ENCODE assay signal across 10 cellular contexts in the genomic region with DNA sequence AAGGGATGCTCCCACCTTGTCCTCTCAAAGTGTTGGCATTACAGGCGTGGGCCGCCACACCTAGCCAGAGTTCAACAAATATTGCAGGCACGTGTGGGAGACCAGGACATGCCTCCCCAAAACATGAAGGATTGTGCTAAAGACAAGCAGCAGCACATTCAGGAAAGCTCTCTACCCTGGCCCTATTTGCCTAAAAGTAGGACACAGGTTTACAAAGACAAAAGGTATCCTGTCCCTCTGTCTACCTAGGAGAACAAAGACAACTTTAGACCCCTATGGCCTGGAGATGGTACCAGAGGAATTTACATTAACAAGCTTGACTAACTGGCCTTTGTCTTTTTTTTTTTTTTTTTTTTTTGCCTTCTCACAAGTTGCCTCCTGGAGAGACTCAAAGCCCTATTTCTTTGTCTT. TPM values are rescaled to one million over a fixed set of nuclear protein-coding genes. Genes with fewer than 3 reads are reported as not detected.
DNase-seq lines count a peak whose midpoint lies in the region; ATAC-seq and TF ChIP-seq lines count a peak whose summit lies in the region.
"Had no signal": no experiment of that assay in that cellular context is flagged by ENCODE, and none has a peak within 500 bp of the region (broad histone marks: within the 10 kb centered on the region; RNA-seq: fewer than 3 reads in every experiment).

No MANE protein-coding gene starts in this region.

- ATAC-seq in HG03354 (IDR thresholded peaks at IDR 0.05; ENCODE audit: poor library complexity, severe bottlenecking, unreplicated experiment): no peak

- peak overlapping the region; percentile 98 for H3K27ac Mint-ChIP-seq in Calu3 (ENCODE audit: unreplicated experiment)
- peak overlapping the region; percentile 87 for H3K27ac Mint-ChIP-seq in endodermal cell

- WGBS in endodermal cell (ENCODE audit: insufficient coverage in 1 of 2, insufficient read length in 1 of 2), 2 experiments: 56% methylated on average over 3 of the region's 3 CpGs

- no peak overlapping the region for H3K4me3 ChIP-seq in endodermal cell (ENCODE audit: low read length)
- H3K4me3 ChIP-seq in parathyroid adenoma (ENCODE audit: low read depth, low read length): no peak overlapping the region

- no peak overlapping the region for H3K4me2 ChIP-seq in parathyroid adenoma (ENCODE audit: low read length)

- no peaks in the 10 kb centered on the region for H3K4me1 Mint-ChIP-seq in Calu3 (ENCODE audit: low read depth, unreplicated experiment)
- H3K4me1 Mint-ChIP-seq in endodermal cell: peaks cover 21% of the 10 kb centered on the region

- H3K9me3 ChIP-seq in endodermal cell (ENCODE audit: control insufficient read depth, low read length): no peaks in the 10 kb centered on the region
- no peaks in the 10 kb centered on the region for H3K9me3 ChIP-seq in parathyroid adenoma (ENCODE audit: control insufficient read depth, low read length)

- H3K27me3 Mint-ChIP-seq in Calu3 (ENCODE audit: unreplicated experiment) (no peaks in the 10 kb centered on the region), endodermal cell (ENCODE audit: insufficient read depth) (no peaks in the 10 kb centered on the region)

- H3K9me3 Mint-ChIP-seq in Calu3 (ENCODE audit: low read depth, unreplicated experiment) (no peaks in the 10 kb centered on the region), endodermal cell (no peaks in the 10 kb centered on the region)

- H3K36me3 ChIP-seq in endodermal cell (ENCODE audit: control insufficient read depth, insufficient read depth, low read length) (no peaks in the 10 kb centered on the region), parathyroid adenoma (ENCODE audit: control insufficient read depth, insufficient read depth, low read length) (no peaks in the 10 kb centered on the region)

- H3K4me1 ChIP-seq in endodermal cell (ENCODE audit: control insufficient read depth, insufficient read depth, low read length) (no peaks in the 10 kb centered on the region), parathyroid adenoma (no peaks in the 10 kb centered on the region)

- DNase-seq in Calu3: no peak
- DNase-seq in M059J (ENCODE audit: low read depth): peak; percentile 5
- DNase-seq in endodermal cell: peak; percentile 57
- DNase-seq in retina: no peak
- DNase-seq in UCSD-AML1 (lab: John Stamatoyannopoulos, UW; ENCODE audit: unreplicated experiment): no peak
- DNase-seq in hippocampal formation (lab: John Stamatoyannopoulos, UW): no peak
- DNase-seq: stimulated activated CD4-positive, alpha-beta T cell treated with anti-CD3 and anti-CD28 coated beads, Interleukin-4, amount 100 ng/mL, for 24 hours had no signal

- H3K9ac ChIP-seq in endodermal cell (ENCODE audit: extremely low read depth, low read length, poor library complexity, severe bottlenecking): peak overlapping the region; percentile 48
- no peak overlapping the region for H3K9ac ChIP-seq in parathyroid adenoma

- intact Hi-C loops in Calu3 (cut with micrococcal nuclease; ENCODE audit: unreplicated experiment): no loop called here

- peak overlapping the region; percentile 66 for H3K27ac ChIP-seq in endodermal cell (ENCODE audit: low read depth, low read length)
- no peak overlapping the region for H3K27ac ChIP-seq in parathyroid adenoma

- peak overlapping the region; percentile 95 for H2AFZ ChIP-seq in parathyroid adenoma

- no TSS peak for BruUV-seq in Calu3 (replicated peaks; lab: Mats Ljungman, UMichigan)

- H3K36me3 Mint-ChIP-seq in Calu3 (ENCODE audit: insufficient read depth, unreplicated experiment) (peaks cover 12% of the 10 kb centered on the region), endodermal cell (ENCODE audit: low read depth) (peaks cover 5% of the 10 kb centered on the region)

- no peaks in the 10 kb centered on the region for H3K79me2 ChIP-seq in parathyroid adenoma

- H3K27me3 ChIP-seq in endodermal cell (ENCODE audit: control insufficient read depth, insufficient read depth, low read length, poor library complexity, severe bottlenecking) (no peaks in the 10 kb centered on the region), parathyroid adenoma (ENCODE audit: control insufficient read depth, insufficient read depth, low read length) (no peaks in the 10 kb centered on the region)

- CTCF ChIA-PET in Calu3 (lab: Charles Lee): interaction anchor here (0.7 kb wide), 2 partner anchors 183 to 194 kb away, joined by 4 to 7 read pairs; no protein-coding TSS in a partner anchor

- TF ChIP-seq CTCF in Calu3 (IDR thresholded peaks at IDR 0.05; ENCODE audit: unreplicated experiment) (no peak), endodermal cell (conservative IDR thresholded peaks at IDR 0.05) (no peak), parathyroid adenoma (IDR thresholded peaks at IDR 0.05) (no peak)

- H3K4me3 Mint-ChIP-seq in Calu3 (ENCODE audit: low read depth, unreplicated experiment): no peak overlapping the region
- peak overlapping the region; percentile 75 for H3K4me3 Mint-ChIP-seq in endodermal cell

RNA-seq across cellular contexts. Expression of a gene that starts 0.9 kb away (rescaled TPM):
- total RNA-seq in Calu3 (2022) (17.9 and 19.6 TPM in 2 replicates), endodermal cell (10 to 100 TPM; 10.6 to 16.6 TPM)
- total RNA-seq in M059J (2014; rRNA removed; shearing (Covaris generic)): 0.39 and 2.3 TPM in 2 replicates
- polyA plus RNA-seq in endodermal cell (2013, experiment 1 of 2): 5.1 TPM
- 5.1 TPM for polyA plus RNA-seq in endodermal cell (2013, experiment 2 of 2)

RNA-seq across cellular contexts. Expression of a gene that starts 17.4 kb away (rescaled TPM):
- not detected in 2 replicates for total RNA-seq in Calu3 (2022)
- total RNA-seq in M059J (2014; rRNA removed; shearing (Covaris generic)): not detected in 2 replicates
- not detected for total RNA-seq in endodermal cell
- polyA plus RNA-seq in endodermal cell (2013, experiment 1 of 2): not detected
- polyA plus RNA-seq in endodermal cell (2013, experiment 2 of 2): not detected
- total RNA-seq: mesenteric fat pad had no signal

RNA-seq across cellular contexts. Expression of a gene that starts 30.3 kb away (rescaled TPM):
- 56.9 and 67.3 TPM in 2 replicates for total RNA-seq in Calu3 (2022)
- 172 and 259 TPM in 2 replicates for total RNA-seq in M059J (2014; rRNA removed; shearing (Covaris generic))
- total RNA-seq in endodermal cell: 10 to 100 TPM; 47.7 to 60.3 TPM
- 55.8 TPM for polyA plus RNA-seq in endodermal cell (2013, experiment 1 of 2)
- 54.9 TPM for polyA plus RNA-seq in endodermal cell (2013, experiment 2 of 2)

Comparison
In these comparisons a context has a peak if more than half of its experiments do, and no peak if none do; other contexts are left out.
1. DNase-seq: peak in M059J (single experiment) and endodermal cell (single experiment); none in Calu3 (single experiment), retina (single experiment), UCSD-AML1 (single experiment) and hippocampal formation (0 of 2).